Comparison of ENCODE assay signal across 2 cellular contexts in the genomic region with DNA sequence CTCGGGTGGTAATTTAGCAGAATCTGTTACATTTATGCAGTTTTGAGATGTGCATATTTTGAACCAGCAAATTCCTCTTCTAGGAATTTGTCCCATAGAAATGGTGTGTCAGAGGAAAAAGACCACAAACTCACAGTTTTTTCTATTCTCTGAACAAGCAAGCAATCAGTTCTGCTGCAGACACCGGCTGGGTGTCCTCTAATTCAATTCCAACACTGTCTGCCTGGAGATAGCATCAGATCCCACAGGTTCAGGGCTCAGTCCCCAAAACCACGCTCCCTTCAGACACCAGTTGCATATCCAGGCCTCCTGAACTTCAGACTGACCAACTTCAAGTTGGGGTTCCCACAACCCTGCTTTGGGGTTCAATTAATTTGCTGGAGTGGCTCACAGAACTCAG.
TF ChIP-seq lines count a peak whose summit lies in the region.

No MANE protein-coding gene starts in this region.

TF ChIP-seq in GM23338, 12 proteins besides CTCF, POLR2A, EP300 and RAD21 (continued from another document):
- TF ChIP-seq, protein P1, sequence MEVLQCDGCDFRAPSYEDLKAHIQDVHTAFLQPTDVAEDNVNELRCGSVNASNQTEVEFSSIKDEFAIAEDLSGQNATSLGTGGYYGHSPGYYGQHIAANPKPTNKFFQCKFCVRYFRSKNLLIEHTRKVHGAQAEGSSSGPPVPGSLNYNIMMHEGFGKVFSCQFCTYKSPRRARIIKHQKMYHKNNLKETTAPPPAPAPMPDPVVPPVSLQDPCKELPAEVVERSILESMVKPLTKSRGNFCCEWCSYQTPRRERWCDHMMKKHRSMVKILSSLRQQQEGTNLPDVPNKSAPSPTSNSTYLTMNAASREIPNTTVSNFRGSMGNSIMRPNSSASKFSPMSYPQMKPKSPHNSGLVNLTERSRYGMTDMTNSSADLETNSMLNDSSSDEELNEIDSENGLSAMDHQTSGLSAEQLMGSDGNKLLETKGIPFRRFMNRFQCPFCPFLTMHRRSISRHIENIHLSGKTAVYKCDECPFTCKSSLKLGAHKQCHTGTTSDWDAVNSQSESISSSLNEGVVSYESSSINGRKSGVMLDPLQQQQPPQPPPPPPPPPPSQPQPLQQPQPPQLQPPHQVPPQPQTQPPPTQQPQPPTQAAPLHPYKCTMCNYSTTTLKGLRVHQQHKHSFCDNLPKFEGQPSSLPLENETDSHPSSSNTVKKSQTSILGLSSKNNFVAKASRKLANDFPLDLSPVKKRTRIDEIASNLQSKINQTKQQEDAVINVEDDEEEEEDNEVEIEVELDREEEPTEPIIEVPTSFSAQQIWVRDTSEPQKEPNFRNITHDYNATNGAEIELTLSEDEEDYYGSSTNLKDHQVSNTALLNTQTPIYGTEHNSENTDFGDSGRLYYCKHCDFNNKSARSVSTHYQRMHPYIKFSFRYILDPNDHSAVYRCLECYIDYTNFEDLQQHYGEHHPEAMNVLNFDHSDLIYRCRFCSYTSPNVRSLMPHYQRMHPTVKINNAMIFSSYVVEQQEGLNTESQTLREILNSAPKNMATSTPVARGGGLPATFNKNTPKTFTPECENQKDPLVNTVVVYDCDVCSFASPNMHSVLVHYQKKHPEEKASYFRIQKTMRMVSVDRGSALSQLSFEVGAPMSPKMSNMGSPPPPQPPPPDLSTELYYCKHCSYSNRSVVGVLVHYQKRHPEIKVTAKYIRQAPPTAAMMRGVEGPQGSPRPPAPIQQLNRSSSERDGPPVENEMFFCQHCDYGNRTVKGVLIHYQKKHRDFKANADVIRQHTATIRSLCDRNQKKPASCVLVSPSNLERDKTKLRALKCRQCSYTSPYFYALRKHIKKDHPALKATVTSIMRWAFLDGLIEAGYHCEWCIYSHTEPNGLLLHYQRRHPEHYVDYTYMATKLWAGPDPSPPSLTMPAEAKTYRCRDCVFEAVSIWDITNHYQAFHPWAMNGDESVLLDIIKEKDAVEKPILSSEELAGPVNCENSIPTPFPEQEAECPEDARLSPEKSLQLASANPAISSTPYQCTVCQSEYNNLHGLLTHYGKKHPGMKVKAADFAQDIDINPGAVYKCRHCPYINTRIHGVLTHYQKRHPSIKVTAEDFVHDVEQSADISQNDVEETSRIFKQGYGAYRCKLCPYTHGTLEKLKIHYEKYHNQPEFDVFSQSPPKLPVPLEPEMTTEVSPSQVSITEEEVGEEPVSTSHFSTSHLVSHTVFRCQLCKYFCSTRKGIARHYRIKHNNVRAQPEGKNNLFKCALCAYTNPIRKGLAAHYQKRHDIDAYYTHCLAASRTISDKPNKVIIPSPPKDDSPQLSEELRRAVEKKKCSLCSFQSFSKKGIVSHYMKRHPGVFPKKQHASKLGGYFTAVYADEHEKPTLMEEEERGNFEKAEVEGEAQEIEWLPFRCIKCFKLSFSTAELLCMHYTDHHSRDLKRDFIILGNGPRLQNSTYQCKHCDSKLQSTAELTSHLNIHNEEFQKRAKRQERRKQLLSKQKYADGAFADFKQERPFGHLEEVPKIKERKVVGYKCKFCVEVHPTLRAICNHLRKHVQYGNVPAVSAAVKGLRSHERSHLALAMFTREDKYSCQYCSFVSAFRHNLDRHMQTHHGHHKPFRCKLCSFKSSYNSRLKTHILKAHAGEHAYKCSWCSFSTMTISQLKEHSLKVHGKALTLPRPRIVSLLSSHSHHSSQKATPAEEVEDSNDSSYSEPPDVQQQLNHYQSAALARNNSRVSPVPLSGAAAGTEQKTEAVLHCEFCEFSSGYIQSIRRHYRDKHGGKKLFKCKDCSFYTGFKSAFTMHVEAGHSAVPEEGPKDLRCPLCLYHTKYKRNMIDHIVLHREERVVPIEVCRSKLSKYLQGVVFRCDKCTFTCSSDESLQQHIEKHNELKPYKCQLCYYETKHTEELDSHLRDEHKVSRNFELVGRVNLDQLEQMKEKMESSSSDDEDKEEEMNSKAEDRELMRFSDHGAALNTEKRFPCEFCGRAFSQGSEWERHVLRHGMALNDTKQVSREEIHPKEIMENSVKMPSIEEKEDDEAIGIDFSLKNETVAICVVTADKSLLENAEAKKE (CRISPR knock-in tag; IDR thresholded peaks at IDR 0.05), result no peak
- no peak for TF ChIP-seq NANOG (IDR thresholded peaks at IDR 0.05; ENCODE audit: borderline replicate concordance)
- no peak for TF ChIP-seq REST (IDR thresholded peaks at IDR 0.05; ENCODE audit: unreplicated experiment)
- no peak for TF ChIP-seq CREB1 (CRISPR knock-in tag; IDR thresholded peaks at IDR 0.05; ENCODE audit: low read depth)
- no peak for TF ChIP-seq ZNF331 (CRISPR knock-in tag; IDR thresholded peaks at IDR 0.05; ENCODE audit: low read depth)
- no peak for TF ChIP-seq EZH2 (IDR thresholded peaks at IDR 0.05; ENCODE audit: low read depth, unreplicated experiment)
- no peak for TF ChIP-seq ZNF114 (CRISPR knock-in tag; IDR thresholded peaks at IDR 0.05)
- no peak for TF ChIP-seq STAT1 (IDR thresholded peaks at IDR 0.05; ENCODE audit: unreplicated experiment)

TF ChIP-seq in SK-N-SH treated with all-trans-retinoic acid at 6 μM for 48 hours, 23 proteins besides CTCF, POLR2A, EP300 and RAD21 (continued from another document):
- TF ChIP-seq, protein P2, sequence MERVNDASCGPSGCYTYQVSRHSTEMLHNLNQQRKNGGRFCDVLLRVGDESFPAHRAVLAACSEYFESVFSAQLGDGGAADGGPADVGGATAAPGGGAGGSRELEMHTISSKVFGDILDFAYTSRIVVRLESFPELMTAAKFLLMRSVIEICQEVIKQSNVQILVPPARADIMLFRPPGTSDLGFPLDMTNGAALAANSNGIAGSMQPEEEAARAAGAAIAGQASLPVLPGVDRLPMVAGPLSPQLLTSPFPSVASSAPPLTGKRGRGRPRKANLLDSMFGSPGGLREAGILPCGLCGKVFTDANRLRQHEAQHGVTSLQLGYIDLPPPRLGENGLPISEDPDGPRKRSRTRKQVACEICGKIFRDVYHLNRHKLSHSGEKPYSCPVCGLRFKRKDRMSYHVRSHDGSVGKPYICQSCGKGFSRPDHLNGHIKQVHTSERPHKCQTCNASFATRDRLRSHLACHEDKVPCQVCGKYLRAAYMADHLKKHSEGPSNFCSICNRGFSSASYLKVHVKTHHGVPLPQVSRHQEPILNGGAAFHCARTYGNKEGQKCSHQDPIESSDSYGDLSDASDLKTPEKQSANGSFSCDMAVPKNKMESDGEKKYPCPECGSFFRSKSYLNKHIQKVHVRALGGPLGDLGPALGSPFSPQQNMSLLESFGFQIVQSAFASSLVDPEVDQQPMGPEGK (CRISPR knock-in tag; IDR thresholded peaks at IDR 0.05; ENCODE audit: borderline replicate concordance), result no peak
- peak; percentile 52; the same call in 1 of the 2 replicates for TF ChIP-seq TCF4 (CRISPR knock-in tag; IDR thresholded peaks at IDR 0.05; ENCODE audit: borderline replicate concordance)
TF ChIP-seq in SK-N-SH treated with all-trans-retinoic acid at 6 μM for 48 hours: peak in this region for 2.
